8 cellular contexts compared by ENCODE assay signal in the genomic region with DNA sequence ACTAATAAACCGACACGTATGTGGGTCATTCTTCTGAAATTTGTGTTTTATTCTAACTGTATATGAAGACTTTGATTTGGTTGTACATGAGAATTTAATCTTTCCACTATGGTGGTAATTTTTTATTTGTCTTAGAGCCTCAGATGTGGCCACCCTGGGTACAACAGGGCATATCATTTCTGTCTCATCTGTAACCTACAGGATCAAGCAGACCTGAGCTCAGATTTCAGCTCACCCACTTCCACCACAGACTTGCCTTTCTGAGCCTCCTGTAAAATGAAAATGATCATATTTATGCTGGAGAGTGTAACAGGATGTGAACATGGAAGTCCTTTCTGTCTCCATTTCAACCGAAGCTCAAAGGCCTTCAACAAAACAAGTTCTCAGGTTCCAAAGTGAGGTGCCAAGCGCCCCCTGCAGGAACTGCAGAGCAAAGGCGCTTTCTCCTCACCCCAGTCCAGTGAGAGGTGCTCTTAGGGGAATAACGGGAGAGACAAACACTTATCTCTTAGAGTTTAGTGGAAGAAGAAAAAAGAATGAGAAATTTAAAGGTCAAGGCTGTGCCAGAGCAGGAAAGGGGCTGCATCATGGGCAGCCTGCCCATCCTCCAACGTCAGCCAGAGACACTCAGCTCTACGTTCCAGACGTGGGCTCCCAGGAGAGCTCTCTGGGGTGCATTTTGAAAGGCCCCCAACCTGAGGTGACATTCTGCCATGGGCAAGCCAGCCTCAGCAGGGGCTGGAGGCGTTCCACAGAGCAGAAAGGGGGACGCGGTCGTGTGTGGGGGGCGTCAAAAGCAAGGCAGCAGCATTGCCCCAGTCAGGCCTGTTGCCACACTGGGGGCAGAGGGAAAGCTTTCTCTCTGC. TPM values are rescaled to one million over a fixed set of nuclear protein-coding genes. Genes with fewer than 3 reads are reported as not detected.
DNase-seq lines count a peak whose midpoint lies in the region; ATAC-seq and TF ChIP-seq lines count a peak whose summit lies in the region.

No MANE protein-coding gene starts in this region.

- TF ChIP-seq CTCF in Peyer's patch (IDR thresholded peaks at IDR 0.05), result peak; percentile 35 to 75 (median 65)
- TF ChIP-seq CTCF in hepatocyte (IDR thresholded peaks at IDR 0.05; ENCODE audit: poor library complexity), result peak; percentile 82
- TF ChIP-seq CTCF in spleen (IDR thresholded peaks at IDR 0.05 in 8 of 11, conservative IDR thresholded peaks at IDR 0.05 in 3 of 11), result peak in 10 of 11 experiments; percentile 34 to 82 (median 70)

- no peaks in the 10 kb centered on the region for H4K20me1 ChIP-seq in hepatocyte (ENCODE audit: insufficient read depth, poor library complexity, severe bottlenecking)

- H3K9me3 ChIP-seq in Peyer's patch (no peaks in the 10 kb centered on the region), hepatocyte (ENCODE audit: low read depth) (no peaks in the 10 kb centered on the region), spleen (no peaks in the 10 kb centered on the region)

- no peaks in the 10 kb centered on the region for H3K9me2 ChIP-seq in hepatocyte (replicated peaks; ENCODE audit: insufficient read depth)

- no peaks in the 10 kb centered on the region for H3K79me2 ChIP-seq in hepatocyte

- H3K27me3 Mint-ChIP-seq in activated T-helper 17 cell treated with anti-CD3 and anti-CD28 coated beads, Interleukin-2, amount 50 U/mL, for 72 hours, result no peaks in the 10 kb centered on the region

- intact Hi-C loops in spleen (cut with DNase I; ENCODE audit: low total_unique reads), result no loop called here

- peak; percentile 49 for ATAC-seq in activated T-helper 17 cell treated with anti-CD3 and anti-CD28 coated beads, Interleukin-2, amount 50 U/mL, for 72 hours (replicated peaks)

- no peaks in the 10 kb centered on the region for H3K36me3 Mint-ChIP-seq in activated T-helper 17 cell treated with anti-CD3 and anti-CD28 coated beads, Interleukin-2, amount 50 U/mL, for 72 hours (ENCODE audit: low read depth)

- TF ChIP-seq POLR2A in Peyer's patch (IDR thresholded peaks at IDR 0.05) (no peak), spleen (IDR thresholded peaks at IDR 0.05) (no peak)

- H3K4me1 Mint-ChIP-seq in activated T-helper 17 cell treated with anti-CD3 and anti-CD28 coated beads, Interleukin-2, amount 50 U/mL, for 72 hours, result no peaks in the 10 kb centered on the region

- DNase-seq in NCI-H2081 (lab: John Stamatoyannopoulos, UW) (peak; percentile 40 to 67), NCI-H2081 treated with DMSO at 0.1 percent for 48 hours (lab: John Stamatoyannopoulos, UW) (no peak), HuH-7.5 (ENCODE audit: low spot score) (peak; percentile 71), Peyer's patch (peak; percentile 36 to 71 (median 62)), hepatocyte (ENCODE audit: low spot score) (peak; percentile 76), spleen (peak; percentile 84), cortex of kidney (lab: John Stamatoyannopoulos, UW) (no peak)

- peaks cover 0 to 4% (median 0%) of the 10 kb centered on the region in 4 donors for H3K4me1 ChIP-seq in Peyer's patch
- H3K4me1 ChIP-seq in hepatocyte (ENCODE audit: insufficient read depth), result no peaks in the 10 kb centered on the region
- H3K4me1 ChIP-seq in spleen, result peaks cover 0 to 5% (median 0%) of the 10 kb centered on the region in 6 donors

- H3K4me3 Mint-ChIP-seq in activated T-helper 17 cell treated with anti-CD3 and anti-CD28 coated beads, Interleukin-2, amount 50 U/mL, for 72 hours, result no peak overlapping the region

- H3K27me3 ChIP-seq in Peyer's patch, result no peaks in the 10 kb centered on the region
- no peaks in the 10 kb centered on the region for H3K27me3 ChIP-seq in hepatocyte
- H3K27me3 ChIP-seq in spleen (replicated peaks in 1 of 7), result no peaks in the 10 kb centered on the region

- H3K36me3 ChIP-seq in Peyer's patch (no peaks in the 10 kb centered on the region), hepatocyte (replicated peaks; ENCODE audit: insufficient read depth, low read depth) (no peaks in the 10 kb centered on the region), spleen (no peaks in the 10 kb centered on the region)

- H3K4me3 ChIP-seq in Peyer's patch (no peak overlapping the region), hepatocyte (no peak overlapping the region), spleen (no peak overlapping the region)

- WGBS in hepatocyte (ENCODE audit: low lambda C conversion rate, missing lambda C conversion rate), result 47% methylated on average over 14 of the region's 14 CpGs
- 50 to 64% (median 60%) methylated on average over 14 of the region's 14 CpGs for WGBS in spleen, 5 donors

- H3K4me2 ChIP-seq in hepatocyte, result peak overlapping the region; percentile 11

- H3K9me3 Mint-ChIP-seq in activated T-helper 17 cell treated with anti-CD3 and anti-CD28 coated beads, Interleukin-2, amount 50 U/mL, for 72 hours, result no peaks in the 10 kb centered on the region

- H3K27ac Mint-ChIP-seq in activated T-helper 17 cell treated with anti-CD3 and anti-CD28 coated beads, Interleukin-2, amount 50 U/mL, for 72 hours, result no peak overlapping the region

- H2AFZ ChIP-seq in hepatocyte, result peak overlapping the region; percentile 23

- H3K27ac ChIP-seq in Peyer's patch, result no peak overlapping the region
- H3K27ac ChIP-seq in hepatocyte, result peak overlapping the region; percentile 32
- H3K27ac ChIP-seq in spleen, result no peak overlapping the region

RNA-seq across cellular contexts. Expression of gene CD24, which starts 23.1 kb away (rescaled TPM):
- total RNA-seq in Peyer's patch, result 100 to 1,000 TPM in 1 of 4 donors, 10 to 100 TPM in 3; 38.9 to 119 (median 68.9) TPM
- total RNA-seq in activated T-helper 17 cell treated with anti-CD3 and anti-CD28 coated beads, Interleukin-2, amount 50 U/mL, for 72 hours, result not detected
- 560 and 576 TPM in 2 replicates for total RNA-seq in hepatocyte
- 305 and 330 TPM in 2 replicates for polyA plus RNA-seq in hepatocyte
- 100 to 1,000 TPM in 1 of 7 donors, 10 to 100 TPM in 6; 28.3 to 100 (median 37.1) TPM for total RNA-seq in spleen
- 100 to 1,000 TPM in 2 of 3 donors, 10 to 100 TPM in 1; 89.3 to 119 (median 119) TPM for polyA plus RNA-seq in spleen

RNA-seq across cellular contexts. Expression of gene MTRES1, which starts 30.4 kb away (rescaled TPM):
- total RNA-seq in Peyer's patch, result 10 to 100 TPM; 22.8 to 34.7 (median 31.3) TPM
- total RNA-seq in activated T-helper 17 cell treated with anti-CD3 and anti-CD28 coated beads, Interleukin-2, amount 50 U/mL, for 72 hours, result 10 to 100 TPM; 14.3 to 22.3 TPM
- total RNA-seq in hepatocyte, result 20.0 and 25.3 TPM in 2 replicates
- polyA plus RNA-seq in hepatocyte, result 26.8 and 35.4 TPM in 2 replicates
- 10 to 100 TPM in 5 of 7 donors, 1 to 10 TPM in 2; 9.4 to 25.3 (median 14.1) TPM for total RNA-seq in spleen
- 10 to 100 TPM; 20.2 to 27.8 (median 22.8) TPM for polyA plus RNA-seq in spleen

Comparison
In these comparisons a context has a peak if more than half of its experiments do, and no peak if none do; other contexts are left out.
1. DNase-seq: peak in NCI-H2081 (2 of 2), HuH-7.5 (single experiment), Peyer's patch (3 of 3), hepatocyte (single experiment) and spleen (single experiment); none in NCI-H2081 treated with DMSO at 0.1 percent for 48 hours (single experiment) and cortex of kidney (single experiment).
2. RNA of gene CD24, which starts 23.1 kb away (total RNA-seq): 560 to 576 TPM in hepatocyte, 38.9 to 119 TPM in Peyer's patch and 28.3 to 100 TPM in spleen; not detected in activated T-helper 17 cell treated with anti-CD3 and anti-CD28 coated beads, Interleukin-2, amount 50 U/mL, for 72 hours; every median in the first group is over 10 times any median in the second.
3. Peak in every context shown above with its lines, with median percentiles within 50 percentile points of each other: CTCF ChIP-seq.